ENCODE assay signal across 19 cellular contexts in genomic region chrX:119479845-119480244, GRCh38.
"Had no signal": no experiment of that assay in that cellular context is flagged by ENCODE, and none has a peak within 500 bp of the region (broad histone marks: within the 10 kb centered on the region; RNA-seq: fewer than 3 reads in every experiment).

No MANE protein-coding gene starts in this region.

- H3K27ac Mint-ChIP-seq: activated naive CD4-positive, alpha-beta T cell treated with anti-CD3 and anti-CD28 coated beads, Interleukin-2, amount 10 ng/mL, durations not matched to agents 7 days and 5 days; activated naive CD8-positive, alpha-beta T cell treated with anti-CD3 and anti-CD28 coated beads, Interleukin-2, amount 50 U/mL, for 24 hours; brain; natural killer cell; stimulated activated memory B cell treated with anti-CD40 and anti-IgM and Interleukin-4, amounts not matched to agents 10 μg/mL and 1 μg/mL and 100 μg/mL, for 72 hours had no signal

- H3K4me3 ChIP-seq: colonic mucosa, pancreas, right lobe of liver, smooth muscle cell, thoracic aorta, upper lobe of right lung had no signal

- H3K36me3 Mint-ChIP-seq: activated naive CD4-positive, alpha-beta T cell treated with anti-CD3 and anti-CD28 coated beads, Interleukin-2, amount 10 ng/mL, durations not matched to agents 7 days and 5 days; brain; natural killer cell; stimulated activated memory B cell treated with anti-CD40 and anti-IgM and Interleukin-4, amounts not matched to agents 10 μg/mL and 1 μg/mL and 100 μg/mL, for 72 hours had no signal

- H3K9me3 ChIP-seq: colonic mucosa, pancreas, right lobe of liver, thoracic aorta, upper lobe of right lung had no signal

- H3K36me3 ChIP-seq: colonic mucosa, pancreas, right lobe of liver, thoracic aorta, upper lobe of right lung had no signal

- H3K4me3 Mint-ChIP-seq: activated naive CD4-positive, alpha-beta T cell treated with anti-CD3 and anti-CD28 coated beads, Interleukin-2, amount 10 ng/mL, durations not matched to agents 7 days and 5 days; activated naive CD8-positive, alpha-beta T cell treated with anti-CD3 and anti-CD28 coated beads, Interleukin-2, amount 50 U/mL, for 24 hours; brain; central memory CD8-positive, alpha-beta T cell; natural killer cell; stimulated activated memory B cell treated with anti-CD40 and anti-IgM and Interleukin-4, amounts not matched to agents 10 μg/mL and 1 μg/mL and 100 μg/mL, for 72 hours had no signal

- H3K27ac ChIP-seq: colonic mucosa, pancreas, right lobe of liver, thoracic aorta, upper lobe of right lung had no signal

- DNase-seq: activated CD4-positive, alpha-beta T cell treated with anti-CD3 and anti-CD28 coated beads, Interleukin-2, amount 50 U/mL, for 1 hour; activated CD8-positive, alpha-beta memory T cell treated with anti-CD3 and anti-CD28 coated beads, Interleukin-2, amount 50 U/mL, for 48 hours; activated effector memory CD4-positive, alpha-beta T cell treated with Interleukin-2 at 50 U/mL for 16 hours; activated naive CD4-positive, alpha-beta T cell treated with anti-CD3 and anti-CD28 coated beads, Interleukin-2, amount 10 ng/mL, durations not matched to agents 7 days and 5 days; activated naive CD8-positive, alpha-beta T cell treated with anti-CD3 and anti-CD28 coated beads, Interleukin-2, amount 50 U/mL, for 24 hours; activated T-cell treated with anti-CD3 and anti-CD28 coated beads, Interleukin-2, amount 50 U/mL, for 48 hours; anterior cingulate cortex; colonic mucosa; natural killer cell; pancreas; right lobe of liver; stimulated activated CD4-positive, alpha-beta T cell treated with anti-CD3 and anti-CD28 coated beads, Interleukin-4, amount 100 ng/mL, for 24 hours; T1000; upper lobe of right lung had no signal

- H3K27me3 Mint-ChIP-seq: activated naive CD8-positive, alpha-beta T cell treated with anti-CD3 and anti-CD28 coated beads, Interleukin-2, amount 50 U/mL, for 24 hours; central memory CD8-positive, alpha-beta T cell; stimulated activated memory B cell treated with anti-CD40 and anti-IgM and Interleukin-4, amounts not matched to agents 10 μg/mL and 1 μg/mL and 100 μg/mL, for 72 hours had no signal

- H3K9me3 Mint-ChIP-seq: activated naive CD4-positive, alpha-beta T cell treated with anti-CD3 and anti-CD28 coated beads, Interleukin-2, amount 10 ng/mL, durations not matched to agents 7 days and 5 days; activated naive CD8-positive, alpha-beta T cell treated with anti-CD3 and anti-CD28 coated beads, Interleukin-2, amount 50 U/mL, for 24 hours; central memory CD8-positive, alpha-beta T cell; natural killer cell; stimulated activated memory B cell treated with anti-CD40 and anti-IgM and Interleukin-4, amounts not matched to agents 10 μg/mL and 1 μg/mL and 100 μg/mL, for 72 hours had no signal

- H3K27me3 ChIP-seq: colonic mucosa, pancreas, right lobe of liver, upper lobe of right lung had no signal

- H3K4me1 ChIP-seq: colonic mucosa, upper lobe of right lung had no signal

- ATAC-seq: activated naive CD8-positive, alpha-beta T cell treated with anti-CD3 and anti-CD28 coated beads, Interleukin-2, amount 50 U/mL, for 24 hours; natural killer cell; pancreas; right lobe of liver; stimulated activated memory B cell treated with anti-CD40 and anti-IgM and Interleukin-4, amounts not matched to agents 10 μg/mL and 1 μg/mL and 100 μg/mL, for 72 hours; upper lobe of right lung had no signal
